1 cellular context compared by ENCODE assay signal in the genomic region with DNA sequence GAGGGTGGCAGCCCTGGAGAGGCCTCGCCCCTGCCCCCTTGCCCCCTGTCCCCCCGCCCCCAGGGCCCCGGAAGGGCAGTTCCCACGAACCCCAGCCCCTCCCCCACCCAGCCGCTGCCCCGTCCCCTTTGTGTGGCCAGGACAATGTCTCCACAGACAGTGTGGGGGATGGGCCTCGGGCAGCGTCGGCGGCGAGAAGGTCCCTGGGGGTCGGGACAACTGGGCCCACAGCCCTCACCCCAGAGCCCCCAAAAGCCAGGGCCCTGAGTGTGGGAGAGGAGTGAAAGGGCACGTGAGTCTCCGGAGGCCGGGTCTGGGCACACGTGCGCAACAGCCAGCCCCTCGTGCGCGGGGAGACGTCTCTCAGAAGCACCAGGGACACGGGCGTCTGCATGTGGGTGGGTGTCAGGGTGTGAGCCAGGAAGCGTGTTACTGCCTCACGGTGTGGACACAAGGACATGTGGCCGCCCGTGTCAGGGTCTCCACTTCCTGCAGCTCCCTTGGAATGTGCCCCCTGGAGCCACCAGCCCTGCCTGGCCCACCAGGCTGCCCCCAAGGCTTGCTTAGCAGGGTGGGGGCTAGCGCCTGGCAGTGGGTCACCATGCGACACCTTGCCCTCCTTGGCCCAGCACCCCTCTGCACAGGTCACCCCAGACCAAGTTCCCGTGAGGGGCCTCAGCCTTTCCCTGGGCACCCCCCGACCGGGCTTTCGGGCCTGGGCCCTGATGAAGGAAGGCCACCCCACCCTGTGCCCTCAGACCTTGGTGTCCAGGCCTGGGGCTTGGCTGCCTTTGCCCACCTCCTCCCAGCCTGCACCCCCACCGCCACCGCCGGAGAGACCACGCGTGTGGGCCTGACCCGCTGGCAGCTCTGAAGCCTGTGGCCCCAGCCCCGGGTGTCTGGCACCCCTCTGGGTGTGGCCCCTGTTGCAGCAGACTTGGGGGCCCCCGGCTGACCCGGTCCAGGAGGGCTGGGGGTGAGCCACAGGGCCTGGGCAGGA.
TF ChIP-seq lines count a peak whose summit lies in the region.

No MANE protein-coding gene starts in this region.

TF ChIP-seq in HepG2, 621 proteins besides CTCF, POLR2A, EP300 and RAD21 (continued from another document):
- TF ChIP-seq FOXA1 (IDR thresholded peaks at IDR 0.05) (no peak), FOXA1 (CRISPR knock-in tag; IDR thresholded peaks at IDR 0.05) (no peak), TOPORS (CRISPR knock-in tag; IDR thresholded peaks at IDR 0.05) (no peak), SIN3B (IDR thresholded peaks at IDR 0.05; ENCODE audit: low read length) (no peak), ZNF468 (CRISPR knock-in tag; IDR thresholded peaks at IDR 0.05) (no peak), ZSCAN9 (CRISPR knock-in tag; IDR thresholded peaks at IDR 0.05; ENCODE audit: borderline replicate concordance) (no peak), SOX13 (IDR thresholded peaks at IDR 0.05) (no peak), SOX13 (CRISPR knock-in tag; conservative IDR thresholded peaks at IDR 0.05 in 1 of 2, IDR thresholded peaks at IDR 0.05 in 1 of 2) (peak in 1 of 2 experiments; percentile 24; a peak in 1 of 4 replicates), NFE2 (CRISPR knock-in tag; IDR thresholded peaks at IDR 0.05) (no peak), ZNF564 (CRISPR knock-in tag; IDR thresholded peaks at IDR 0.05) (no peak), ZFP36L2 (CRISPR knock-in tag; IDR thresholded peaks at IDR 0.05) (no peak)
- TF ChIP-seq, protein P1, sequence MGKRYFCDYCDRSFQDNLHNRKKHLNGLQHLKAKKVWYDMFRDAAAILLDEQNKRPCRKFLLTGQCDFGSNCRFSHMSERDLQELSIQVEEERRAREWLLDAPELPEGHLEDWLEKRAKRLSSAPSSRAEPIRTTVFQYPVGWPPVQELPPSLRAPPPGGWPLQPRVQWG (CRISPR knock-in tag; IDR thresholded peaks at IDR 0.05; ENCODE audit: borderline replicate concordance, low read depth), result no peak
- TF ChIP-seq, protein P2, sequence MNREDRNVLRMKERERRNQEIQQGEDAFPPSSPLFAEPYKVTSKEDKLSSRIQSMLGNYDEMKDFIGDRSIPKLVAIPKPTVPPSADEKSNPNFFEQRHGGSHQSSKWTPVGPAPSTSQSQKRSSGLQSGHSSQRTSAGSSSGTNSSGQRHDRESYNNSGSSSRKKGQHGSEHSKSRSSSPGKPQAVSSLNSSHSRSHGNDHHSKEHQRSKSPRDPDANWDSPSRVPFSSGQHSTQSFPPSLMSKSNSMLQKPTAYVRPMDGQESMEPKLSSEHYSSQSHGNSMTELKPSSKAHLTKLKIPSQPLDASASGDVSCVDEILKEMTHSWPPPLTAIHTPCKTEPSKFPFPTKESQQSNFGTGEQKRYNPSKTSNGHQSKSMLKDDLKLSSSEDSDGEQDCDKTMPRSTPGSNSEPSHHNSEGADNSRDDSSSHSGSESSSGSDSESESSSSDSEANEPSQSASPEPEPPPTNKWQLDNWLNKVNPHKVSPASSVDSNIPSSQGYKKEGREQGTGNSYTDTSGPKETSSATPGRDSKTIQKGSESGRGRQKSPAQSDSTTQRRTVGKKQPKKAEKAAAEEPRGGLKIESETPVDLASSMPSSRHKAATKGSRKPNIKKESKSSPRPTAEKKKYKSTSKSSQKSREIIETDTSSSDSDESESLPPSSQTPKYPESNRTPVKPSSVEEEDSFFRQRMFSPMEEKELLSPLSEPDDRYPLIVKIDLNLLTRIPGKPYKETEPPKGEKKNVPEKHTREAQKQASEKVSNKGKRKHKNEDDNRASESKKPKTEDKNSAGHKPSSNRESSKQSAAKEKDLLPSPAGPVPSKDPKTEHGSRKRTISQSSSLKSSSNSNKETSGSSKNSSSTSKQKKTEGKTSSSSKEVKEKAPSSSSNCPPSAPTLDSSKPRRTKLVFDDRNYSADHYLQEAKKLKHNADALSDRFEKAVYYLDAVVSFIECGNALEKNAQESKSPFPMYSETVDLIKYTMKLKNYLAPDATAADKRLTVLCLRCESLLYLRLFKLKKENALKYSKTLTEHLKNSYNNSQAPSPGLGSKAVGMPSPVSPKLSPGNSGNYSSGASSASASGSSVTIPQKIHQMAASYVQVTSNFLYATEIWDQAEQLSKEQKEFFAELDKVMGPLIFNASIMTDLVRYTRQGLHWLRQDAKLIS (CRISPR knock-in tag; IDR thresholded peaks at IDR 0.05), result no peak
- TF ChIP-seq, protein P3, sequence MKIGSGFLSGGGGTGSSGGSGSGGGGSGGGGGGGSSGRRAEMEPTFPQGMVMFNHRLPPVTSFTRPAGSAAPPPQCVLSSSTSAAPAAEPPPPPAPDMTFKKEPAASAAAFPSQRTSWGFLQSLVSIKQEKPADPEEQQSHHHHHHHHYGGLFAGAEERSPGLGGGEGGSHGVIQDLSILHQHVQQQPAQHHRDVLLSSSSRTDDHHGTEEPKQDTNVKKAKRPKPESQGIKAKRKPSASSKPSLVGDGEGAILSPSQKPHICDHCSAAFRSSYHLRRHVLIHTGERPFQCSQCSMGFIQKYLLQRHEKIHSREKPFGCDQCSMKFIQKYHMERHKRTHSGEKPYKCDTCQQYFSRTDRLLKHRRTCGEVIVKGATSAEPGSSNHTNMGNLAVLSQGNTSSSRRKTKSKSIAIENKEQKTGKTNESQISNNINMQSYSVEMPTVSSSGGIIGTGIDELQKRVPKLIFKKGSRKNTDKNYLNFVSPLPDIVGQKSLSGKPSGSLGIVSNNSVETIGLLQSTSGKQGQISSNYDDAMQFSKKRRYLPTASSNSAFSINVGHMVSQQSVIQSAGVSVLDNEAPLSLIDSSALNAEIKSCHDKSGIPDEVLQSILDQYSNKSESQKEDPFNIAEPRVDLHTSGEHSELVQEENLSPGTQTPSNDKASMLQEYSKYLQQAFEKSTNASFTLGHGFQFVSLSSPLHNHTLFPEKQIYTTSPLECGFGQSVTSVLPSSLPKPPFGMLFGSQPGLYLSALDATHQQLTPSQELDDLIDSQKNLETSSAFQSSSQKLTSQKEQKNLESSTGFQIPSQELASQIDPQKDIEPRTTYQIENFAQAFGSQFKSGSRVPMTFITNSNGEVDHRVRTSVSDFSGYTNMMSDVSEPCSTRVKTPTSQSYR (CRISPR knock-in tag; IDR thresholded peaks at IDR 0.05; ENCODE audit: borderline replicate concordance), result peak; percentile 85
- TF ChIP-seq, protein P4, sequence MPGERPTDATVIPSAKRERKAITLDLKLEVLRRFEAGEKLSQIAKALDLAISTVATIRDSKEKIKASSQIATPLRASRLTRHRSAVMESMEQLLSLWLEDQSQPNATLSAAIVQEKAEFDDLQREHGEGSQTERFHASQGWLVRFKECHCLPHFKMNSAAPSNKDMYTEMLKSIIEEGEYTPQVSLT (CRISPR knock-in tag; IDR thresholded peaks at IDR 0.05; ENCODE audit: borderline replicate concordance, low read depth), result no peak
